ENCODE assay signal across 1 cellular context in the genomic region with DNA sequence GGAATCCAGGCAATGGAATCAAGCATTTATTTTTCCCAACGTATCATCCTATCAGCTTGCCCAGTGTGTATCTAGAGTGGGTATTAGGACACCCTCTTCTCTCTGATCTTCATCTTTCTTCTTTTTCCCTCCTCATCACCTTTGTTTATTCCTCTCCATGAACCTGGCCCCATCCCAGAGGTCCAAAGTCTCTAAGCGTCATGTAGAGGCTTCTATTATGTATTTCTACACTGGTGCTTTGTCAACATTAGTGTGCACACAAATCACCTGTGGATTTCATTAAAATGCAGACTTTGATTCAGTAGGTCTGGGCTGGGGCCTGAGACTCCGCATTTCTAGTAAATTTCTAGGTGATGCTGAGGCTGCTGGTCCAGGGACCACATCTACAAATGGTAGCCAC.
TF ChIP-seq lines count a peak whose summit lies in the region.

No MANE protein-coding gene starts in this region.

TF ChIP-seq in HepG2, 621 proteins besides CTCF, POLR2A, EP300 and RAD21 (continued from another document):
- TF ChIP-seq ZNF737 (CRISPR knock-in tag; IDR thresholded peaks at IDR 0.05; ENCODE audit: borderline replicate concordance) (no peak), HNF4A (CRISPR knock-in tag; IDR thresholded peaks at IDR 0.05) (peak; percentile 52), TBX3 (IDR thresholded peaks at IDR 0.05; ENCODE audit: borderline replicate concordance) (peak; percentile 21; the same call in 1 of the 2 replicates), ZNF777 (CRISPR knock-in tag; IDR thresholded peaks at IDR 0.05) (no peak), SOX5 (CRISPR knock-in tag; IDR thresholded peaks at IDR 0.05; ENCODE audit: borderline replicate concordance) (peak; percentile 70; the same call in 1 of the 2 replicates), FOXA3 (CRISPR knock-in tag; IDR thresholded peaks at IDR 0.05) (peak; percentile 43; the same call in 1 of the 2 replicates), SOX13 (IDR thresholded peaks at IDR 0.05) (peak; percentile 21; the same call in 1 of the 2 replicates), SOX13 (CRISPR knock-in tag; conservative IDR thresholded peaks at IDR 0.05 in 1 of 2, IDR thresholded peaks at IDR 0.05 in 1 of 2) (peak in 1 of 2 experiments; percentile 80; a peak in 2 of 4 replicates), POGZ (CRISPR knock-in tag; IDR thresholded peaks at IDR 0.05) (no peak), NCOA1 (CRISPR knock-in tag; IDR thresholded peaks at IDR 0.05) (no peak), GATAD2A (CRISPR knock-in tag; IDR thresholded peaks at IDR 0.05) (peak; percentile 67), FOXK2 (IDR thresholded peaks at IDR 0.05) (0 out of 2 replicates have a peak, but pooled peaks have one; percentile 28), DPF2 (CRISPR knock-in tag; IDR thresholded peaks at IDR 0.05; ENCODE audit: borderline replicate concordance, low read depth) (peak; percentile 15; the same call in 1 of the 2 replicates), BCL6 (CRISPR knock-in tag; IDR thresholded peaks at IDR 0.05) (peak; percentile 37; the same call in 1 of the 2 replicates), FOXP1 (IDR thresholded peaks at IDR 0.05) (no peak), FOXP1 (CRISPR knock-in tag; IDR thresholded peaks at IDR 0.05) (peak; percentile 26; the same call in 1 of the 2 replicates), RFXAP (CRISPR knock-in tag; IDR thresholded peaks at IDR 0.05; ENCODE audit: borderline replicate concordance) (no peak), RBM39 (IDR thresholded peaks at IDR 0.05; ENCODE audit: low read depth, low read length, poor library complexity, severe bottlenecking) (no peak)
- TF ChIP-seq, protein P1, sequence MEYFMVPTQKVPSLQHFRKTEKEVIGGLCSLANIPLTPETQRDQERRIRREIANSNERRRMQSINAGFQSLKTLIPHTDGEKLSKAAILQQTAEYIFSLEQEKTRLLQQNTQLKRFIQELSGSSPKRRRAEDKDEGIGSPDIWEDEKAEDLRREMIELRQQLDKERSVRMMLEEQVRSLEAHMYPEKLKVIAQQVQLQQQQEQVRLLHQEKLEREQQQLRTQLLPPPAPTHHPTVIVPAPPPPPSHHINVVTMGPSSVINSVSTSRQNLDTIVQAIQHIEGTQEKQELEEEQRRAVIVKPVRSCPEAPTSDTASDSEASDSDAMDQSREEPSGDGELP (IDR thresholded peaks at IDR 0.05; ENCODE audit: borderline replicate concordance, low read depth), result 0 out of 2 replicates have a peak, but pooled peaks have one; percentile 8
- TF ChIP-seq, protein P2, sequence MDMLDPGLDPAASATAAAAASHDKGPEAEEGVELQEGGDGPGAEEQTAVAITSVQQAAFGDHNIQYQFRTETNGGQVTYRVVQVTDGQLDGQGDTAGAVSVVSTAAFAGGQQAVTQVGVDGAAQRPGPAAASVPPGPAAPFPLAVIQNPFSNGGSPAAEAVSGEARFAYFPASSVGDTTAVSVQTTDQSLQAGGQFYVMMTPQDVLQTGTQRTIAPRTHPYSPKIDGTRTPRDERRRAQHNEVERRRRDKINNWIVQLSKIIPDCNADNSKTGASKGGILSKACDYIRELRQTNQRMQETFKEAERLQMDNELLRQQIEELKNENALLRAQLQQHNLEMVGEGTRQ (IDR thresholded peaks at IDR 0.05; ENCODE audit: low read depth, low read length), result no peak
- TF ChIP-seq, protein P2 (CRISPR knock-in tag; IDR thresholded peaks at IDR 0.05; ENCODE audit: borderline replicate concordance), result no peak
- TF ChIP-seq, protein P3, sequence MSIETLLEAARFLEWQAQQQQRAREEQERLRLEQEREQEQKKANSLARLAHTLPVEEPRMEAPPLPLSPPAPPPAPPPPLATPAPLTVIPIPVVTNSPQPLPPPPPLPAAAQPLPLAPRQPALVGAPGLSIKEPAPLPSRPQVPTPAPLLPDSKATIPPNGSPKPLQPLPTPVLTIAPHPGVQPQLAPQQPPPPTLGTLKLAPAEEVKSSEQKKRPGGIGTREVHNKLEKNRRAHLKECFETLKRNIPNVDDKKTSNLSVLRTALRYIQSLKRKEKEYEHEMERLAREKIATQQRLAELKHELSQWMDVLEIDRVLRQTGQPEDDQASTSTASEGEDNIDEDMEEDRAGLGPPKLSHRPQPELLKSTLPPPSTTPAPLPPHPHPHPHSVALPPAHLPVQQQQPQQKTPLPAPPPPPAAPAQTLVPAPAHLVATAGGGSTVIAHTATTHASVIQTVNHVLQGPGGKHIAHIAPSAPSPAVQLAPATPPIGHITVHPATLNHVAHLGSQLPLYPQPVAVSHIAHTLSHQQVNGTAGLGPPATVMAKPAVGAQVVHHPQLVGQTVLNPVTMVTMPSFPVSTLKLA (IDR thresholded peaks at IDR 0.05), result no peak
- TF ChIP-seq, protein P4, sequence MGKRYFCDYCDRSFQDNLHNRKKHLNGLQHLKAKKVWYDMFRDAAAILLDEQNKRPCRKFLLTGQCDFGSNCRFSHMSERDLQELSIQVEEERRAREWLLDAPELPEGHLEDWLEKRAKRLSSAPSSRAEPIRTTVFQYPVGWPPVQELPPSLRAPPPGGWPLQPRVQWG (CRISPR knock-in tag; IDR thresholded peaks at IDR 0.05; ENCODE audit: borderline replicate concordance, low read depth), result no peak
